Comparison of ENCODE assay signal across 8 cellular contexts in the genomic region with DNA sequence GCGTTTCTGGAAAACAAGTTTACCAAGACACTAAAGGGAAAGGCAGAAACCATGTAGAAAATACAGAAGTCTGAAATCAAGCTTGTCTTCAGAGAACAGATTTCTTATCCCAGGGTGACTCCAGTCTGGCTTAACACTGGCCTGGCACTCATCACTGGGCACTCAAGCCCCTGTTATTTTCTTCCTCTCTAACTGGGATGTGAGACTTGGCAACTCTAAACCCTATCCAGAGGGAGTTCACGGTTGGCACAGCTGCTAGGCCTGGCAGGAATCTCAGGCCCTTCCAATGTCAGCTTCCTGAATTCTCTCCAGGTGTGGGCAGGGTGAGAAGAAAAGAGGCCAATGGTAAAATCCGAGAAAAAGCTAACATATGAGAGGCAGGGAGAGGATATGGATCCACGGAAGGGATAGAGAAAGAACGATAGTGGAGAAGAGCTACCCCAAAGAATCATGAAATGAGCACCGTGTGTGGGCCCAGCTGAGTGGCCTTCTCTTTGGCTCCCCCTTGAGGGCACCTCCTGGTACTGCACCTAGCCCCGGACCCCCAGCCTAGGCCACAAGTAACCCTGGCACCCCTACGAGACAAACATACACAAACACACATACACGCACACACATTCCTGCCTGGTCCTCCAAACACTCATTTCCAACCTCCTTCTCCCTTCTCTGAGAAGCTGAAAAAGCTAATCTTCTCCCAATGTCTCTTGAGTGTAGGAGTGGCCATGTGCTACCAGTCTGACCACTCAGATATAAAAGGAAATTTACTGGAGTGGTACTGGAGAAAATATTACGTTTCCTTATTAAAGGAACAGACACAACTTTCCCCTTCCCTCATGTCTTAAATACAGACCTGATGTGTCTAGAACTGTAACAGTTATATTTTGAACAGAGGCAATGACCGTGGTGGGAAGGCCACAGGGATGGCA. TPM values are rescaled to one million over a fixed set of nuclear protein-coding genes. Genes with fewer than 3 reads are reported as not detected.
A peak's percentile ranks its signal among the peaks of the same experiment; 100 is the strongest.
DNase-seq lines count a peak whose midpoint lies in the region; ATAC-seq and TF ChIP-seq lines count a peak whose summit lies in the region.

No MANE protein-coding gene starts in this region.

- H3K4me1 ChIP-seq in left ventricle myocardium inferior (no peaks in the 10 kb centered on the region), testis (no peaks in the 10 kb centered on the region)

- H3K9me3 Mint-ChIP-seq in activated CD8-positive, alpha-beta T cell treated with anti-CD3 and anti-CD28 coated beads, Interleukin-2, amount 10 ng/mL, durations not matched to agents 7 days and 5 days (ENCODE audit: insufficient read depth) = no peaks in the 10 kb centered on the region

- H3K36me3 ChIP-seq in left ventricle myocardium inferior (no peaks in the 10 kb centered on the region), testis (ENCODE audit: low read depth, missing control alignments) (no peaks in the 10 kb centered on the region)

- intact Hi-C loops in left ventricle myocardium inferior (cut with micrococcal nuclease) = no loop called here
- intact Hi-C loops in testis (cut with DNase I; ENCODE audit: low total_unique reads) = no loop called here

- peak; percentile 68 for DNase-seq in DMS 273 (lab: John Stamatoyannopoulos, UW; ENCODE audit: unreplicated experiment)
- no peak for DNase-seq in DMS 273 treated with DMSO at 0.1 percent for 48 hours (lab: John Stamatoyannopoulos, UW)
- DNase-seq in activated CD8-positive, alpha-beta T cell treated with anti-CD3 and anti-CD28 coated beads, Interleukin-2, amount 10 ng/mL, durations not matched to agents 7 days and 5 days = peak; percentile 36
- no peak for DNase-seq in left ventricle myocardium inferior
- peak; percentile 48 for DNase-seq in testis
- no peak for DNase-seq in mesenteric fat pad (ENCODE audit: low spot score)

- H3K9me3 ChIP-seq in left ventricle myocardium inferior (replicated peaks) (no peaks in the 10 kb centered on the region), testis (no peaks in the 10 kb centered on the region)

- POLR2A ChIA-PET in activated CD8-positive, alpha-beta T cell treated with anti-CD3 and anti-CD28 coated beads, Interleukin-2, amount 10 ng/mL, durations not matched to agents 7 days and 5 days (lab: Charles Lee) = no interaction called here

- no peak for TF ChIP-seq POLR2A in testis (IDR thresholded peaks at IDR 0.05)

- peak; percentile 80 for TF ChIP-seq RAD21 in Ishikawa (IDR thresholded peaks at IDR 0.05; ENCODE audit: low read depth)

- H3K4me1 Mint-ChIP-seq in activated CD8-positive, alpha-beta T cell treated with anti-CD3 and anti-CD28 coated beads, Interleukin-2, amount 10 ng/mL, durations not matched to agents 7 days and 5 days (ENCODE audit: low read depth) = no peaks in the 10 kb centered on the region

- no peaks in the 10 kb centered on the region for H3K36me3 Mint-ChIP-seq in activated CD8-positive, alpha-beta T cell treated with anti-CD3 and anti-CD28 coated beads, Interleukin-2, amount 10 ng/mL, durations not matched to agents 7 days and 5 days (ENCODE audit: low read depth)

- ATAC-seq in GM21529 (IDR thresholded peaks at IDR 0.05; ENCODE audit: unreplicated experiment) = peak; percentile 95
- ATAC-seq in activated CD8-positive, alpha-beta T cell treated with anti-CD3 and anti-CD28 coated beads, Interleukin-2, amount 10 ng/mL, durations not matched to agents 7 days and 5 days = peak; percentile 51

- TF ChIP-seq EP300 in Ishikawa (IDR thresholded peaks at IDR 0.05; ENCODE audit: borderline replicate concordance) = no peak

- H3K4me3 Mint-ChIP-seq in activated CD8-positive, alpha-beta T cell treated with anti-CD3 and anti-CD28 coated beads, Interleukin-2, amount 10 ng/mL, durations not matched to agents 7 days and 5 days = no peak overlapping the region

- H3K27ac Mint-ChIP-seq in activated CD8-positive, alpha-beta T cell treated with anti-CD3 and anti-CD28 coated beads, Interleukin-2, amount 10 ng/mL, durations not matched to agents 7 days and 5 days = no peak overlapping the region

- no peaks in the 10 kb centered on the region for H3K27me3 ChIP-seq in left ventricle myocardium inferior (ENCODE audit: low read depth)
- no peaks in the 10 kb centered on the region for H3K27me3 ChIP-seq in testis

- TF ChIP-seq CTCF in left ventricle myocardium inferior (IDR thresholded peaks at IDR 0.05; ENCODE audit: borderline replicate concordance) = peak; percentile 62
- TF ChIP-seq CTCF in testis (IDR thresholded peaks at IDR 0.05) = peak in 1 of 3 experiments; percentile 71

- 61 to 63% methylated on average over 8 to 11 of the region's 11 CpGs for WGBS in testis, 2 donors

- H3K4me3 ChIP-seq in left ventricle myocardium inferior (no peak overlapping the region), testis (no peak overlapping the region)

- H3K27me3 Mint-ChIP-seq in activated CD8-positive, alpha-beta T cell treated with anti-CD3 and anti-CD28 coated beads, Interleukin-2, amount 10 ng/mL, durations not matched to agents 7 days and 5 days (ENCODE audit: low read depth) = no peaks in the 10 kb centered on the region

- H3K27ac ChIP-seq in left ventricle myocardium inferior (replicated peaks) (no peak overlapping the region), testis (no peak overlapping the region)

- CTCF ChIA-PET in activated CD8-positive, alpha-beta T cell treated with anti-CD3 and anti-CD28 coated beads, Interleukin-2, amount 10 ng/mL, durations not matched to agents 7 days and 5 days (lab: Charles Lee) = interaction anchor here (0.6 to 1.4 kb wide), 2 partner anchors 13 to 21 kb away, joined by 3 read pairs; no protein-coding TSS in a partner anchor

TF ChIP-seq in Ishikawa, 13 proteins besides CTCF, POLR2A, EP300 and RAD21:
- no peak for TF ChIP-seq TEAD4 (IDR thresholded peaks at IDR 0.05)
- no peak for TF ChIP-seq CEBPB (IDR thresholded peaks at IDR 0.05)
- TF ChIP-seq EGR1 (IDR thresholded peaks at IDR 0.05) = no peak
- TF ChIP-seq, protein P1, sequence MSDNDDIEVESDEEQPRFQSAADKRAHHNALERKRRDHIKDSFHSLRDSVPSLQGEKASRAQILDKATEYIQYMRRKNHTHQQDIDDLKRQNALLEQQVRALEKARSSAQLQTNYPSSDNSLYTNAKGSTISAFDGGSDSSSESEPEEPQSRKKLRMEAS (IDR thresholded peaks at IDR 0.05) = no peak
- TF ChIP-seq CREB1 (IDR thresholded peaks at IDR 0.05; ENCODE audit: low read depth) = no peak
- TF ChIP-seq NFIC (IDR thresholded peaks at IDR 0.05) = no peak
- no peak for TF ChIP-seq ZBTB7A (IDR thresholded peaks at IDR 0.05; ENCODE audit: low read depth)
- TF ChIP-seq TCF12 (IDR thresholded peaks at IDR 0.05; ENCODE audit: low read depth) = no peak
- TF ChIP-seq, protein P2, sequence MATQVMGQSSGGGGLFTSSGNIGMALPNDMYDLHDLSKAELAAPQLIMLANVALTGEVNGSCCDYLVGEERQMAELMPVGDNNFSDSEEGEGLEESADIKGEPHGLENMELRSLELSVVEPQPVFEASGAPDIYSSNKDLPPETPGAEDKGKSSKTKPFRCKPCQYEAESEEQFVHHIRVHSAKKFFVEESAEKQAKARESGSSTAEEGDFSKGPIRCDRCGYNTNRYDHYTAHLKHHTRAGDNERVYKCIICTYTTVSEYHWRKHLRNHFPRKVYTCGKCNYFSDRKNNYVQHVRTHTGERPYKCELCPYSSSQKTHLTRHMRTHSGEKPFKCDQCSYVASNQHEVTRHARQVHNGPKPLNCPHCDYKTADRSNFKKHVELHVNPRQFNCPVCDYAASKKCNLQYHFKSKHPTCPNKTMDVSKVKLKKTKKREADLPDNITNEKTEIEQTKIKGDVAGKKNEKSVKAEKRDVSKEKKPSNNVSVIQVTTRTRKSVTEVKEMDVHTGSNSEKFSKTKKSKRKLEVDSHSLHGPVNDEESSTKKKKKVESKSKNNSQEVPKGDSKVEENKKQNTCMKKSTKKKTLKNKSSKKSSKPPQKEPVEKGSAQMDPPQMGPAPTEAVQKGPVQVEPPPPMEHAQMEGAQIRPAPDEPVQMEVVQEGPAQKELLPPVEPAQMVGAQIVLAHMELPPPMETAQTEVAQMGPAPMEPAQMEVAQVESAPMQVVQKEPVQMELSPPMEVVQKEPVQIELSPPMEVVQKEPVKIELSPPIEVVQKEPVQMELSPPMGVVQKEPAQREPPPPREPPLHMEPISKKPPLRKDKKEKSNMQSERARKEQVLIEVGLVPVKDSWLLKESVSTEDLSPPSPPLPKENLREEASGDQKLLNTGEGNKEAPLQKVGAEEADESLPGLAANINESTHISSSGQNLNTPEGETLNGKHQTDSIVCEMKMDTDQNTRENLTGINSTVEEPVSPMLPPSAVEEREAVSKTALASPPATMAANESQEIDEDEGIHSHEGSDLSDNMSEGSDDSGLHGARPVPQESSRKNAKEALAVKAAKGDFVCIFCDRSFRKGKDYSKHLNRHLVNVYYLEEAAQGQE (IDR thresholded peaks at IDR 0.05; ENCODE audit: low read depth) = no peak
- TF ChIP-seq, protein P3, sequence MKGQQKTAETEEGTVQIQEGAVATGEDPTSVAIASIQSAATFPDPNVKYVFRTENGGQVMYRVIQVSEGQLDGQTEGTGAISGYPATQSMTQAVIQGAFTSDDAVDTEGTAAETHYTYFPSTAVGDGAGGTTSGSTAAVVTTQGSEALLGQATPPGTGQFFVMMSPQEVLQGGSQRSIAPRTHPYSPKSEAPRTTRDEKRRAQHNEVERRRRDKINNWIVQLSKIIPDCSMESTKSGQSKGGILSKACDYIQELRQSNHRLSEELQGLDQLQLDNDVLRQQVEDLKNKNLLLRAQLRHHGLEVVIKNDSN (IDR thresholded peaks at IDR 0.05) = no peak
- no peak for TF ChIP-seq TAF1 (IDR thresholded peaks at IDR 0.05; ENCODE audit: low read depth)
- TF ChIP-seq FOXM1 (IDR thresholded peaks at IDR 0.05; ENCODE audit: borderline replicate concordance, low read depth) = no peak
- no peak for TF ChIP-seq YY1 (IDR thresholded peaks at IDR 0.05; ENCODE audit: low read depth)

RNA-seq across cellular contexts. Expression of gene PTCHD1, which starts 16.6 kb away (rescaled TPM):
- total RNA-seq in activated CD8-positive, alpha-beta T cell treated with anti-CD3 and anti-CD28 coated beads, Interleukin-2, amount 10 ng/mL, durations not matched to agents 7 days and 5 days = not detected
- total RNA-seq in left ventricle myocardium inferior (0.22 TPM), testis (1 to 10 TPM in 1 of 2 donors, under 1 TPM in 1; 0.94 to 1.6 TPM), mesenteric fat pad (0.19 TPM)
- 0.28 TPM for polyA plus RNA-seq in testis (ENCODE audit: insufficient read depth, low read depth, low replicate concordance)

Comparison
In these comparisons a context has a peak if more than half of its experiments do, and no peak if none do; other contexts are left out.
1. DNase-seq: peak in DMS 273 (single experiment), activated CD8-positive, alpha-beta T cell treated with anti-CD3 and anti-CD28 coated beads, Interleukin-2, amount 10 ng/mL, durations not matched to agents 7 days and 5 days (single experiment) and testis (single experiment); none in DMS 273 treated with DMSO at 0.1 percent for 48 hours (single experiment), left ventricle myocardium inferior (single experiment) and mesenteric fat pad (single experiment).